Comparison of ENCODE assay signal across 11 cellular contexts in genomic region chr4:38590017-38590416, GRCh38.
DNase-seq lines count a peak whose midpoint lies in the region; ATAC-seq and TF ChIP-seq lines count a peak whose summit lies in the region.
"Had no signal": no experiment of that assay in that cellular context is flagged by ENCODE, and none has a peak within 500 bp of the region (broad histone marks: within the 10 kb centered on the region; RNA-seq: fewer than 3 reads in every experiment).

No MANE protein-coding gene starts in this region.

- POLR2A ChIA-PET in A673 (lab: Charles Lee; ENCODE audit: low non-redundant PET): no interaction called here

- CTCF ChIA-PET in A673 (lab: Charles Lee): no interaction called here

- DNase-seq in AG20443 (ENCODE audit: low spot score) (peak; percentile 20), EH (ENCODE audit: low read depth) (peak; percentile 6), SK-MEL-5 (ENCODE audit: low read depth, low spot score) (peak; percentile 24), sciatic nerve (ENCODE audit: low spot score) (no peak), SHP77 (lab: John Stamatoyannopoulos, UW) (no peak), A673 (ENCODE audit: low spot score) (no peak)
- DNase-seq: Caco-2; CD8-positive, alpha-beta T cell; GOT3; H9 had no signal

- no peaks in the 10 kb centered on the region for H3K9me3 ChIP-seq in A673 (ENCODE audit: low read depth, low read length, poor library complexity, severe bottlenecking)
- H3K9me3 ChIP-seq: Caco-2 had no signal

- no peak overlapping the region for H3K27ac ChIP-seq in A673 (ENCODE audit: low read depth, low read length, poor library complexity, severe bottlenecking)

- in situ Hi-C loops in SK-MEL-5 (cut with HindIII; ENCODE audit: low pct_unique_long_range_greater_than_20kb, low sequenced_read_pairs): no loop called here

- no peak for TF ChIP-seq CTCF in A673 (conservative IDR thresholded peaks at IDR 0.05; ENCODE audit: low read depth, low read length)

- H3K4me1 ChIP-seq in A673 (ENCODE audit: insufficient read depth, low read length, poor library complexity, severe bottlenecking): no peaks in the 10 kb centered on the region
- H3K4me1 ChIP-seq: Caco-2 had no signal

- H3K36me3 ChIP-seq in A673 (ENCODE audit: insufficient read depth, low read length, poor library complexity, severe bottlenecking): no peaks in the 10 kb centered on the region

- ATAC-seq in sciatic nerve (peak; percentile 50), GM21447 (IDR thresholded peaks at IDR 0.05; ENCODE audit: unreplicated experiment) (no peak)
- ATAC-seq: CD8-positive, alpha-beta T cell had no signal

- no TSS peak for BruUV-seq in A673 (replicated peaks; lab: Mats Ljungman, UMichigan)

- no peak overlapping the region for H3K4me3 ChIP-seq in A673 (ENCODE audit: low read depth, low read length, poor library complexity, severe bottlenecking)

- H3K27me3 ChIP-seq in A673 (replicated peaks; ENCODE audit: insufficient read depth, low read depth, low read length, poor library complexity): no peaks in the 10 kb centered on the region

- intact Hi-C loops in sciatic nerve (cut with DNase I) (loop anchor here (5.0 kb wide), 1 partner anchor 1883 kb away; no protein-coding TSS in a partner anchor), A673 (cut with micrococcal nuclease; ENCODE audit: unreplicated experiment) (no loop called here)

Comparison
In these comparisons a context has a peak if more than half of its experiments do, and no peak if none do; other contexts are left out.
1. DNase-seq: peak in AG20443 (single experiment), EH (single experiment) and SK-MEL-5 (single experiment); none in sciatic nerve (single experiment), SHP77 (0 of 2) and A673 (single experiment).